29 cellular contexts compared by ENCODE assay signal in the genomic region with DNA sequence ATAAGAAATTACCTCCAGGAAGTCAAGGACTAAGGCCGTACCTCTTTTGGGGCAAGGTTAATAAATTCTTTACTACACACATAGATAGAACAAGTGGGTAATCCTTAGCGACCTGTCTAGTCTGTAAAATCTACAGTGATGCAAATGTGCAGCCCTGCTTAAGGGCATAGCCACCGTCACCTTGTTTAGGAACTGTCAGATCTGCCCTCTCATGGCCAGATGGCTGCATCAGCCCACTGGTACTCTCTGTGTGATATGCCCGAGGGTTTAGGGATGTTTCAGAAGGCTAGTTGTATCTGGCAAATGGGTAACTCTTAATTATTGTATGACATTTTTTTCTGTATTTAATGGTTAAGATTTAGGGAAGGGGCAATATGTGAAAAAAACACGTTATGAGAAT.
"Had no signal": no experiment of that assay in that cellular context is flagged by ENCODE, and none has a peak within 500 bp of the region (broad histone marks: within the 10 kb centered on the region; RNA-seq: fewer than 3 reads in every experiment).

No MANE protein-coding gene starts in this region.

- H3K4me3 ChIP-seq: body of pancreas, colonic mucosa, gastrocnemius medialis, heart left ventricle had no signal

- H3K36me3 Mint-ChIP-seq: activated naive CD8-positive, alpha-beta T cell had no signal

- H3K27me3 Mint-ChIP-seq: activated CD4-positive, alpha-beta memory T cell treated with anti-CD3 and anti-CD28 coated beads, Interleukin-2, amount 10 ng/mL, durations not matched to agents 7 days and 5 days; activated CD4-positive, alpha-beta T cell treated with anti-CD3 and anti-CD28 coated beads, Interleukin-2, amount 10 ng/mL, durations not matched to agents 7 days and 5 days; activated T-cell treated with anti-CD3 and anti-CD28 coated beads, Interleukin-2, amount 50 U/mL, for 24 hours; T-helper 17 cell had no signal

- H3K9me3 ChIP-seq: body of pancreas, colonic mucosa, gastrocnemius medialis, heart left ventricle had no signal

- H3K27ac Mint-ChIP-seq: activated CD4-positive, alpha-beta memory T cell treated with anti-CD3 and anti-CD28 coated beads, Interleukin-2, amount 10 ng/mL, durations not matched to agents 7 days and 5 days; activated CD4-positive, alpha-beta T cell treated with anti-CD3 and anti-CD28 coated beads, Interleukin-2, amount 10 ng/mL, durations not matched to agents 7 days and 5 days; activated naive CD8-positive, alpha-beta T cell; activated T-cell treated with anti-CD3 and anti-CD28 coated beads, Interleukin-2, amount 50 U/mL, for 24 hours; activated T-cell treated with anti-CD3 and anti-CD28 coated beads, Interleukin-2, amount 50 U/mL, for 72 hours; T-helper 17 cell; T-helper 2 cell treated with Interferon-gamma antibody and Interleukin-4, amounts not matched to agents 5 μg/mL and 100 μg/mL, for 36 hours had no signal

- H3K4me3 Mint-ChIP-seq: activated CD4-positive, alpha-beta memory T cell treated with anti-CD3 and anti-CD28 coated beads, Interleukin-2, amount 10 ng/mL, durations not matched to agents 7 days and 5 days; activated CD4-positive, alpha-beta T cell treated with anti-CD3 and anti-CD28 coated beads, Interleukin-2, amount 10 ng/mL, durations not matched to agents 7 days and 5 days; activated naive CD8-positive, alpha-beta T cell; activated T-cell treated with anti-CD3 and anti-CD28 coated beads, Interleukin-2, amount 50 U/mL, for 24 hours; activated T-cell treated with anti-CD3 and anti-CD28 coated beads, Interleukin-2, amount 50 U/mL, for 72 hours; T-helper 17 cell; T-helper 2 cell treated with Interferon-gamma antibody and Interleukin-4, amounts not matched to agents 5 μg/mL and 100 μg/mL, for 36 hours had no signal

- H3K27ac ChIP-seq: body of pancreas, colonic mucosa, gastrocnemius medialis, heart left ventricle had no signal

- H3K4me1 Mint-ChIP-seq: activated CD4-positive, alpha-beta memory T cell treated with anti-CD3 and anti-CD28 coated beads, Interleukin-2, amount 10 ng/mL, durations not matched to agents 7 days and 5 days; activated CD4-positive, alpha-beta T cell treated with anti-CD3 and anti-CD28 coated beads, Interleukin-2, amount 10 ng/mL, durations not matched to agents 7 days and 5 days; T-helper 17 cell had no signal

- DNase-seq: activated CD4-positive, alpha-beta memory T cell treated with anti-CD3 and anti-CD28 coated beads, Interleukin-2, amount 10 ng/mL, durations not matched to agents 7 days and 5 days; activated CD4-positive, alpha-beta T cell treated with anti-CD3 and anti-CD28 coated beads for 1 hour; activated CD4-positive, alpha-beta T cell treated with anti-CD3 and anti-CD28 coated beads for 4 hours; activated CD4-positive, alpha-beta T cell treated with anti-CD3 and anti-CD28 coated beads, Interleukin-2, amount 10 ng/mL, durations not matched to agents 7 days and 5 days; activated CD4-positive, alpha-beta T cell treated with anti-CD3 and anti-CD28 coated beads, Interleukin-2, amount 50 U/mL, for 4 hours; activated CD8-positive, alpha-beta memory T cell treated with anti-CD3 and anti-CD28 coated beads, Interleukin-2, amount 50 U/mL, for 48 hours; activated effector memory CD4-positive, alpha-beta T cell treated with Interleukin-2 at 50 U/mL for 16 hours; activated gamma-delta T cell treated with Interleukin-2 at 50 U/mL for 16 hours; activated naive CD4-positive, alpha-beta T cell treated with anti-CD3 and anti-CD28 coated beads, Interleukin-2, amount 50 U/mL, for 16 hours; activated naive CD4-positive, alpha-beta T cell treated with Interleukin-2 at 50 U/mL for 16 hours; activated T-cell treated with anti-CD3 and anti-CD28 coated beads for 4 hours; activated T-cell treated with anti-CD3 and anti-CD28 coated beads, Interleukin-2, amount 50 U/mL, for 24 hours; activated T-cell treated with anti-CD3 and anti-CD28 coated beads, Interleukin-2, amount 50 U/mL, for 72 hours; amniotic stem cell; aorta; body of pancreas; caudate nucleus; colonic mucosa; effector CD8-positive, alpha-beta T cell; foreskin fibroblast; gastrocnemius medialis; glutamatergic neuron; heart left ventricle; T-helper 1 cell; T-helper 17 cell; T1000 had no signal

- H3K4me1 ChIP-seq: body of pancreas, colonic mucosa, gastrocnemius medialis, heart left ventricle had no signal

- ATAC-seq: activated T-cell treated with anti-CD3 and anti-CD28 coated beads, Interleukin-2, amount 50 U/mL, for 72 hours; body of pancreas; esophagus mucosa; gastrocnemius medialis; heart left ventricle; T-helper 17 cell had no signal

- H3K9me3 Mint-ChIP-seq: activated CD4-positive, alpha-beta T cell treated with anti-CD3 and anti-CD28 coated beads, Interleukin-2, amount 10 ng/mL, durations not matched to agents 7 days and 5 days had no signal

- H3K27me3 ChIP-seq: body of pancreas, colonic mucosa, gastrocnemius medialis, heart left ventricle had no signal

- H3K36me3 ChIP-seq: colonic mucosa, gastrocnemius medialis, heart left ventricle had no signal
